In the genomic region with DNA sequence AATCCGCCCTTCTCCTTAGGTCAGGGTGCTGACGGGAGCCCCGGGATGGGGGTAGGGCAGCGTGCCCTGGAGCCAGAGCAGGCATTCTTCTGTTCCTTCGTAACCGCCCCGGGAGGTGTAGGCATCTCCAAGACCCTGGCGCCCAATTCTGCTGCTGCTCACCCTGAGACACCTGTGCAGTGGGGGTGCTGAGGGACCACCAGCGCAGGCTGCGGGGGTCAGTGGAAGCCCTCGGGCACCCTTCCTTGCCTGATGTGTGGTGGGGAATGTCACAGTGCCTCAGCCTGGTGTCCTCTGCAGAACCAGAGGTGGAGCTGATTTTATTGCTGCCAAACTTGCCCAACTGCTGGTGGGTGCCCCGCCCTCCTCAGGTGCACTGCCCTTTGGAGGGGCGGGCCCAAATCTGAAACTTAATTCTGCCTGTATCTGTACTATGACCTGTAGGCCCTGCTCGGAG, we compare ENCODE assay signal across 9 cellular contexts. TPM values are rescaled to one million over a fixed set of nuclear protein-coding genes. Genes with fewer than 3 reads are reported as not detected.
DNase-seq lines count a peak whose midpoint lies in the region; ATAC-seq and TF ChIP-seq lines count a peak whose summit lies in the region.
"Had no signal": no experiment of that assay in that cellular context is flagged by ENCODE, and none has a peak within 500 bp of the region (broad histone marks: within the 10 kb centered on the region; RNA-seq: fewer than 3 reads in every experiment).

No MANE protein-coding gene starts in this region.

- H3K9me3 Mint-ChIP-seq in activated CD4-positive, alpha-beta T cell treated with anti-CD3 and anti-CD28 coated beads for 36 hours (ENCODE audit: low read depth), result no peaks in the 10 kb centered on the region
- no peaks in the 10 kb centered on the region for H3K9me3 Mint-ChIP-seq in stimulated activated naive CD8-positive, alpha-beta T cell treated with anti-CD3 and anti-CD28 coated beads, Interleukin-15, amount 100 ng/mL, for 72 hours

- no peaks in the 10 kb centered on the region for H3K9me3 ChIP-seq in gastroesophageal sphincter

- no peak overlapping the region for H3K4me3 ChIP-seq in gastroesophageal sphincter

- no peaks in the 10 kb centered on the region for H3K36me3 ChIP-seq in gastroesophageal sphincter

- H3K4me3 Mint-ChIP-seq in activated CD4-positive, alpha-beta T cell treated with anti-CD3 and anti-CD28 coated beads for 36 hours, result peak overlapping the region; percentile 89
- H3K4me3 Mint-ChIP-seq in stimulated activated naive CD8-positive, alpha-beta T cell treated with anti-CD3 and anti-CD28 coated beads, Interleukin-15, amount 100 ng/mL, for 72 hours, result peak overlapping the region; percentile 82 to 98

- TF ChIP-seq EP300 in gastroesophageal sphincter (IDR thresholded peaks at IDR 0.05), result no peak

- CTCF ChIA-PET in activated CD4-positive, alpha-beta T cell treated with anti-CD3 and anti-CD28 coated beads for 36 hours (lab: Charles Lee), result interaction anchor here (0.9 to 22.1 kb wide), 5 partner anchors 9 to 162 kb away, joined by 3 to 743 read pairs (median 11); partner anchors contain the start of genes CSK and EDC3

- peaks cover 73% of the 10 kb centered on the region for H3K4me1 Mint-ChIP-seq in activated CD4-positive, alpha-beta T cell treated with anti-CD3 and anti-CD28 coated beads for 36 hours
- H3K4me1 Mint-ChIP-seq in stimulated activated naive CD8-positive, alpha-beta T cell treated with anti-CD3 and anti-CD28 coated beads, Interleukin-15, amount 100 ng/mL, for 72 hours, result peaks cover 97% of the 10 kb centered on the region

- H3K27me3 Mint-ChIP-seq in activated CD4-positive, alpha-beta T cell treated with anti-CD3 and anti-CD28 coated beads for 36 hours, result no peaks in the 10 kb centered on the region
- H3K27me3 Mint-ChIP-seq in stimulated activated naive CD8-positive, alpha-beta T cell treated with anti-CD3 and anti-CD28 coated beads, Interleukin-15, amount 100 ng/mL, for 72 hours, result no peaks in the 10 kb centered on the region

- POLR2A ChIA-PET in activated CD4-positive, alpha-beta T cell treated with anti-CD3 and anti-CD28 coated beads for 36 hours (lab: Charles Lee), result no interaction called here

- DNase-seq in activated CD4-positive, alpha-beta T cell treated with anti-CD3 and anti-CD28 coated beads for 36 hours, result peak; percentile 63
- no peak for DNase-seq in activated CD4-positive, alpha-beta T cell treated with anti-CD3 and anti-CD28 coated beads, Interleukin-2, amount 50 U/mL, for 1 hour
- DNase-seq in stimulated activated naive CD8-positive, alpha-beta T cell treated with anti-CD3 and anti-CD28 coated beads, Interleukin-15, amount 100 ng/mL, for 72 hours, result peak in 1 of 2 donors; percentile 39
- DNase-seq in SKM-1 (lab: John Stamatoyannopoulos, UW; ENCODE audit: unreplicated experiment) (no peak), NCI-H2196 treated with DMSO at 0.1 percent for 48 hours (lab: John Stamatoyannopoulos, UW; ENCODE audit: unreplicated experiment) (no peak), GM10266 (ENCODE audit: extremely low spot score) (no peak)

- peak overlapping the region in 3 of 4 donors; percentile 56 to 87 (median 70) for H3K27ac ChIP-seq in gastroesophageal sphincter

- peak overlapping the region; percentile 100 for H3K27ac Mint-ChIP-seq in activated CD4-positive, alpha-beta T cell treated with anti-CD3 and anti-CD28 coated beads for 36 hours
- peak overlapping the region; percentile 89 to 94 for H3K27ac Mint-ChIP-seq in stimulated activated naive CD8-positive, alpha-beta T cell treated with anti-CD3 and anti-CD28 coated beads, Interleukin-15, amount 100 ng/mL, for 72 hours

- peaks cover 0 to 97% (median 62%) of the 10 kb centered on the region in 3 donors for H3K4me1 ChIP-seq in gastroesophageal sphincter

- H3K27me3 ChIP-seq in gastroesophageal sphincter, result no peaks in the 10 kb centered on the region

- intact Hi-C loops in activated CD4-positive, alpha-beta T cell treated with anti-CD3 and anti-CD28 coated beads for 36 hours (cut with DNase I, micrococcal nuclease), result loop anchor here (5.0 to 10.0 kb wide), 8 partner anchors 83 to 848 kb away; partner anchors contain the start of genes C15orf39 (in 1 of the 2), PML (in 1 of the 2), SCAMP2 (in 1 of the 2) and STOML1 (in 1 of the 2)

- WGBS in gastroesophageal sphincter (ENCODE audit: low coverage in 1 of 2), 2 donors, result 69 to 80% methylated on average over 1 to 2 of the region's 14 CpGs

- TF ChIP-seq CTCF in gastroesophageal sphincter (IDR thresholded peaks at IDR 0.05), result no peak
- no peak for TF ChIP-seq CTCF in GM10266 (IDR thresholded peaks at IDR 0.05; ENCODE audit: control insufficient read depth, insufficient read depth, low read depth, missing control alignments)

- H3K36me3 Mint-ChIP-seq in activated CD4-positive, alpha-beta T cell treated with anti-CD3 and anti-CD28 coated beads for 36 hours (ENCODE audit: low read depth), result peaks cover 70% of the 10 kb centered on the region

- peak; percentile 88 for TF ChIP-seq POLR2A in Raji (IDR thresholded peaks at IDR 0.05; ENCODE audit: insufficient read depth, low read depth, low read length)
- TF ChIP-seq POLR2A in gastroesophageal sphincter (IDR thresholded peaks at IDR 0.05), result no peak

- no peak for ATAC-seq in activated CD4-positive, alpha-beta T cell treated with anti-CD3 and anti-CD28 coated beads for 36 hours
- ATAC-seq in gastroesophageal sphincter, result no peak
- ATAC-seq in stimulated activated naive CD8-positive, alpha-beta T cell treated with anti-CD3 and anti-CD28 coated beads, Interleukin-15, amount 100 ng/mL, for 72 hours, result no peak

RNA-seq across cellular contexts. Expression of gene CSK, which starts 7.3 kb away (rescaled TPM):
- total RNA-seq in activated CD4-positive, alpha-beta T cell treated with anti-CD3 and anti-CD28 coated beads for 36 hours, result 100 to 1,000 TPM; 229 to 272 TPM
- total RNA-seq in gastroesophageal sphincter, result 10 to 100 TPM in 3 of 4 donors, 1 to 10 TPM in 1; 8.4 to 23.1 (median 18.2) TPM

RNA-seq across cellular contexts. Expression of gene LMAN1L, which starts 23.4 kb away (rescaled TPM):
- under 1 TPM in 1 of 2 experiments, not detected in 1; 0.25 TPM for total RNA-seq in activated CD4-positive, alpha-beta T cell treated with anti-CD3 and anti-CD28 coated beads for 36 hours
- total RNA-seq in gastroesophageal sphincter, result under 1 TPM in 1 of 4 donors, not detected in 3; 0.27 TPM
- total RNA-seq: myocyte had no signal

RNA-seq across cellular contexts. Expression of gene CPLX3, which starts 37.2 kb away (rescaled TPM):
- total RNA-seq in activated CD4-positive, alpha-beta T cell treated with anti-CD3 and anti-CD28 coated beads for 36 hours, result under 1 TPM in 1 of 2 experiments, not detected in 1; 0.11 TPM
- not detected for total RNA-seq in gastroesophageal sphincter
- total RNA-seq: myocyte had no signal

RNA-seq across cellular contexts. Expression of gene CYP1A2, which starts 40.6 kb away (rescaled TPM):
- not detected for total RNA-seq in activated CD4-positive, alpha-beta T cell treated with anti-CD3 and anti-CD28 coated beads for 36 hours
- not detected for total RNA-seq in gastroesophageal sphincter
- total RNA-seq: myocyte had no signal

RNA-seq across cellular contexts. Expression of gene ULK3, which starts 53.8 kb away (rescaled TPM):
- 10 to 100 TPM; 40.3 to 45.2 TPM for total RNA-seq in activated CD4-positive, alpha-beta T cell treated with anti-CD3 and anti-CD28 coated beads for 36 hours
- 10 to 100 TPM; 26.4 to 51.8 (median 32.7) TPM for total RNA-seq in gastroesophageal sphincter

Comparison
In these comparisons a context has a peak if more than half of its experiments do, and no peak if none do; other contexts are left out.
1. RNA of gene CSK, which starts 7.3 kb away (total RNA-seq): 229 to 272 TPM in activated CD4-positive, alpha-beta T cell treated with anti-CD3 and anti-CD28 coated beads for 36 hours; 8.4 to 23.1 TPM in gastroesophageal sphincter; every median in the first group is over 4 times any median in the second.